Comparison of ENCODE assay signal across 9 cellular contexts in genomic region chr1:6197746-6198427, GRCh38. TPM values are rescaled to one million over a fixed set of nuclear protein-coding genes. Genes with fewer than 3 reads are reported as not detected.
A peak's percentile ranks its signal among the peaks of the same experiment; 100 is the strongest.
DNase-seq lines count a peak whose midpoint lies in the region; ATAC-seq and TF ChIP-seq lines count a peak whose summit lies in the region.
"Had no signal": no experiment of that assay in that cellular context is flagged by ENCODE, and none has a peak within 500 bp of the region (broad histone marks: within the 10 kb centered on the region; RNA-seq: fewer than 3 reads in every experiment).

No MANE protein-coding gene starts in this region.

- intact Hi-C loops in mammary epithelial cell (cut with micrococcal nuclease): loop anchor here (2.0 to 5.0 kb wide), 3 partner anchors 37 to 194 kb away; partner anchors contain the start of genes ACOT7 and ICMT

- DNase-seq in AG09309 (ENCODE audit: low read depth) (no peak), Karpas-422 (no peak), mammary epithelial cell (no peak), SW480 (ENCODE audit: low spot score) (no peak)
- DNase-seq: cortex of kidney had no signal

- TF ChIP-seq CTCF in AG09309 (IDR thresholded peaks at IDR 0.05; ENCODE audit: control insufficient read depth, insufficient read depth, low read depth, low read length, missing control alignments) (no peak), mammary epithelial cell (conservative IDR thresholded peaks at IDR 0.05 in 1 of 2, IDR thresholded peaks at IDR 0.05 in 1 of 2; ENCODE audit: extremely low read depth in 1 of 2, insufficient read depth in 1 of 2, low read depth in 1 of 2, low read length in 2 of 2) (no peak)

- H3K27ac ChIP-seq in Karpas-422 (ENCODE audit: low read length) (peak overlapping the region; percentile 66; the same call in 1 of the 2 replicates), mammary epithelial cell (ENCODE audit: insufficient read depth, low read depth, low read length) (peak overlapping the region; percentile 79), muscle layer of duodenum (ENCODE audit: low read length) (peak overlapping the region; percentile 67)

- H3K36me3 ChIP-seq in Karpas-422 (ENCODE audit: insufficient read depth, low read length): peaks cover 32% of the 10 kb centered on the region
- peaks cover 22% of the 10 kb centered on the region for H3K36me3 ChIP-seq in mammary epithelial cell (ENCODE audit: insufficient read depth, low read length)
- H3K36me3 ChIP-seq in muscle layer of duodenum (ENCODE audit: control insufficient read depth in 1 of 2, insufficient read depth in 2 of 2, low read length in 2 of 2): peaks cover 18 to 32% of the 10 kb centered on the region in 2 donors

- H3K4me2 ChIP-seq in Karpas-422 (ENCODE audit: low read depth, low read length, poor library complexity, severe bottlenecking): peak overlapping the region; percentile 83
- peak overlapping the region; percentile 86 for H3K4me2 ChIP-seq in mammary epithelial cell (ENCODE audit: insufficient read depth, low read depth, low read length)

- BruUV-seq in mammary epithelial cell (replicated peaks; lab: Mats Ljungman, UMichigan): no TSS peak

- in situ Hi-C loops in mammary epithelial cell (cut with MboI; ENCODE audit: low sequenced_read_pairs in 2 of 2): no loop called here

- H3K79me2 ChIP-seq in Karpas-422 (ENCODE audit: low read length): peaks cover 59% of the 10 kb centered on the region
- H3K79me2 ChIP-seq in mammary epithelial cell (ENCODE audit: insufficient read depth, low read length): peaks cover 64% of the 10 kb centered on the region

- peaks cover 26% of the 10 kb centered on the region for H3K4me1 ChIP-seq in Karpas-422 (ENCODE audit: low read length)
- peaks cover 11% of the 10 kb centered on the region for H3K4me1 ChIP-seq in mammary epithelial cell (ENCODE audit: insufficient read depth, low read length)
- H3K4me1 ChIP-seq in muscle layer of duodenum (ENCODE audit: control insufficient read depth in 1 of 2, insufficient read depth in 2 of 2, low read length in 2 of 2): peaks cover 9 to 21% of the 10 kb centered on the region in 2 donors

- H4K20me1 ChIP-seq in Karpas-422 (ENCODE audit: insufficient read depth, low read depth, low read length): peaks cover 33% of the 10 kb centered on the region
- no peaks in the 10 kb centered on the region for H4K20me1 ChIP-seq in mammary epithelial cell (ENCODE audit: insufficient read depth, low read length)

- H3K27me3 ChIP-seq in Karpas-422 (ENCODE audit: low read length): no peaks in the 10 kb centered on the region
- H3K27me3 ChIP-seq in mammary epithelial cell (ENCODE audit: insufficient read depth, low read length): no peaks in the 10 kb centered on the region
- no peaks in the 10 kb centered on the region for H3K27me3 ChIP-seq in muscle layer of duodenum (ENCODE audit: low read depth, low read length)

- H3K9me3 ChIP-seq in Karpas-422 (ENCODE audit: low read length) (no peaks in the 10 kb centered on the region), mammary epithelial cell (replicated peaks; ENCODE audit: insufficient read depth, low read length) (no peaks in the 10 kb centered on the region), muscle layer of duodenum (ENCODE audit: control insufficient read depth in 1 of 2, low read length in 2 of 2) (no peaks in the 10 kb centered on the region)

- H3K9ac ChIP-seq in Karpas-422 (ENCODE audit: low read length): peak overlapping the region; percentile 96
- H3K9ac ChIP-seq in mammary epithelial cell (ENCODE audit: insufficient read depth, low read length): peak overlapping the region; percentile 96

- dilution Hi-C loops in mammary epithelial cell (cut with HindIII; ENCODE audit: low sequenced_read_pairs): loop anchor here (5.0 kb wide), 1 partner anchor 39 kb away; the partner anchor contains the start of gene ICMT

- CTCF ChIA-PET in mammary epithelial cell (lab: Charles Lee; ENCODE audit: low non-redundant PET): interaction anchor here (0.5 kb wide), 1 partner anchor 49 kb away, joined by 3 read pairs; no protein-coding TSS in a partner anchor

- no peak overlapping the region for H2AFZ ChIP-seq in Karpas-422 (ENCODE audit: low read length)
- H2AFZ ChIP-seq in mammary epithelial cell (ENCODE audit: low read depth, low read length): no peak overlapping the region

- no peaks in the 10 kb centered on the region for H3K9me2 ChIP-seq in Karpas-422 (replicated peaks; ENCODE audit: insufficient read depth, low read length)

- ATAC-seq in GM19324 (IDR thresholded peaks at IDR 0.05; ENCODE audit: low FRiP score, unreplicated experiment) (no peak), HG02973 (IDR thresholded peaks at IDR 0.05; ENCODE audit: unreplicated experiment) (no peak), GM21528 (IDR thresholded peaks at IDR 0.05; ENCODE audit: low FRiP score, unreplicated experiment) (no peak)

- H3K4me3 ChIP-seq in AG09309 (ENCODE audit: control insufficient read depth, low read depth, low read length) (peak overlapping the region; percentile 91), Karpas-422 (ENCODE audit: low read length) (peak overlapping the region; percentile 71), mammary epithelial cell (replicated peaks in 1 of 3; ENCODE audit: insufficient read depth in 1 of 3, low read depth in 2 of 3, low read length in 3 of 3) (peak overlapping the region; percentile 57 to 85 (median 76)), muscle layer of duodenum (ENCODE audit: low read depth in 1 of 2, low read length in 2 of 2) (peak overlapping the region; percentile 96)

- 26% methylated on average over 6 of the region's 6 CpGs for WGBS in mammary epithelial cell (ENCODE audit: low coverage, missing lambda C conversion rate)

RNA-seq across cellular contexts. Expression of gene RPL22, which starts 1.5 kb away (rescaled TPM):
- total RNA-seq in Karpas-422 (2014; rRNA removed; shearing (Covaris generic); ENCODE audit: low replicate concordance): 183 and 271 TPM in 2 replicates
- 100 to 1,000 TPM in 1 of 2 donors, 10 to 100 TPM in 1; 69.7 to 303 TPM for total RNA-seq in mammary epithelial cell
- polyA plus RNA-seq in mammary epithelial cell: 166 TPM
- 24.4 TPM for polyA minus RNA-seq in mammary epithelial cell

RNA-seq across cellular contexts. Expression of gene RNF207, which starts 8.0 kb away (rescaled TPM):
- total RNA-seq in Karpas-422 (2014; rRNA removed; shearing (Covaris generic); ENCODE audit: low replicate concordance): not detected in 2 replicates
- total RNA-seq in mammary epithelial cell: 10 to 100 TPM; 25.7 to 26.5 TPM
- polyA plus RNA-seq in mammary epithelial cell: 5.9 TPM
- polyA minus RNA-seq in mammary epithelial cell: 6.6 TPM

RNA-seq across cellular contexts. Expression of gene CHD5, which starts 17.8 kb away (rescaled TPM):
- total RNA-seq in Karpas-422 (2014; rRNA removed; shearing (Covaris generic); ENCODE audit: low replicate concordance): not detected in 2 replicates
- total RNA-seq in mammary epithelial cell: under 1 TPM; 0.49 to 0.83 TPM
- polyA plus RNA-seq in mammary epithelial cell: 0.09 TPM
- not detected for polyA minus RNA-seq in mammary epithelial cell

RNA-seq across cellular contexts. Expression of gene ICMT, which starts 37.9 kb away (rescaled TPM):
- 31.4 and 38.9 TPM in 2 replicates for total RNA-seq in Karpas-422 (2014; rRNA removed; shearing (Covaris generic); ENCODE audit: low replicate concordance)
- 10 to 100 TPM; 65.2 to 75.4 TPM for total RNA-seq in mammary epithelial cell
- polyA plus RNA-seq in mammary epithelial cell: 76.3 TPM
- polyA minus RNA-seq in mammary epithelial cell: 71.0 TPM

RNA-seq across cellular contexts. Expression of gene HES3, which starts 46.1 kb away (rescaled TPM):
- total RNA-seq in Karpas-422 (2014; rRNA removed; shearing (Covaris generic); ENCODE audit: low replicate concordance): not detected in 2 replicates
- total RNA-seq in mammary epithelial cell: not detected
- not detected for polyA plus RNA-seq in mammary epithelial cell
- polyA minus RNA-seq in mammary epithelial cell: not detected

Comparison
In these comparisons a context has a peak if more than half of its experiments do, and no peak if none do; other contexts are left out.
1. RNA of gene RNF207, which starts 8.0 kb away (total RNA-seq): 25.7 to 26.5 TPM in mammary epithelial cell; not detected in Karpas-422; every median in the first group is over 10 times any median in the second.
2. Peak in every context shown above with its lines, with median percentiles within 50 percentile points of each other: H3K4me3 ChIP-seq and H3K27ac ChIP-seq.